Comparison of ENCODE assay signal across 10 cellular contexts in the genomic region with DNA sequence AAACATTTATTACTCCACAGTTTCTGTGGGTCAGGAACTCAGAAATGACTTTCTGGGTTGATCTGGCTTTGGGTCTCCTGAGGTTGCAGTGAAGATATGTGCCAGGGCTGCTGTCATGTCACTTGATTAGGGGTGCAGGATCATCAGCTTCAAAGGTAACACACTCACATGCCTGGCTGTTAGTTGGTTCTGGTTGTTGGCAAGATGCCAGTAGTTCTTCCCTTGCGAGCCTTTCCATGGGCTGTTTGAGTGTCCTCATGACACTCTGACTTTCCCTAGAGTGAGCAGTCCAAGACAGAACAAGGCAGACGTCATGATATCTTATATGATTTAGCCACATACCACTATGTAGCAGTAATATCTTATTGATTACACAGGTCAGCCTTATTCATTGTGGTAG. TPM values are rescaled to one million over a fixed set of nuclear protein-coding genes. Genes with fewer than 3 reads are reported as not detected.
DNase-seq lines count a peak whose midpoint lies in the region; ATAC-seq lines count a peak whose summit lies in the region.
"Had no signal": no experiment of that assay in that cellular context is flagged by ENCODE, and none has a peak within 500 bp of the region (broad histone marks: within the 10 kb centered on the region; RNA-seq: fewer than 3 reads in every experiment).

No MANE protein-coding gene starts in this region.

- peak overlapping the region; percentile 85; the same call in 1 of the 2 replicates for H3K4me3 ChIP-seq in ACC112 (ENCODE audit: low read depth, low read length)
- H3K4me3 ChIP-seq in CD4-positive, alpha-beta memory T cell (ENCODE audit: low read length in 2 of 2) = no peak overlapping the region

- H3K9me3 Mint-ChIP-seq in CD4-positive, alpha-beta memory T cell = peaks cover 0 to 2% (median 0%) of the 10 kb centered on the region in 8 donors
- H3K9me3 Mint-ChIP-seq: T-helper 1 cell treated with Interleukin-12 subunit alpha and Interleukin-12 subunit beta and Interleukin-4 antibody, amounts not matched to agents 30 μg/mL and 1 μg/mL, for 36 hours had no signal

- CTCF ChIA-PET in CD4-positive, alpha-beta memory T cell (lab: Charles Lee; ENCODE audit: partially characterized antibody) = interaction anchor here (0.7 to 2.8 kb wide), 4 partner anchors 11 to 522 kb away, joined by 3 to 15 read pairs (median 8); partner anchors contain the start of gene RNF2

- peaks cover 14 to 40% (median 28%) of the 10 kb centered on the region in 4 donors for H3K4me1 Mint-ChIP-seq in CD4-positive, alpha-beta memory T cell

- H3K27ac ChIP-seq in ACC112 (ENCODE audit: low read depth, low read length) = no peak overlapping the region
- no peak overlapping the region for H3K27ac ChIP-seq in CD4-positive, alpha-beta memory T cell (ENCODE audit: low read depth, low read length)
- H3K27ac ChIP-seq: brain microvascular endothelial cell had no signal

- peaks cover 22% of the 10 kb centered on the region for H3K79me2 ChIP-seq in ACC112 (ENCODE audit: control insufficient read depth, insufficient read depth, low read length, unreplicated experiment)

- intact Hi-C loops in CD4-positive, alpha-beta memory T cell (cut with micrococcal nuclease) = loop anchor here (5.0 kb wide), 2 partner anchors 187 to 352 kb away; partner anchors contain the start of gene NIBAN1
- intact Hi-C loops in posterior vena cava (cut with DNase I) = no loop called here

- peak overlapping the region in 2 of 7 donors; percentile 18 to 99 for H3K27ac Mint-ChIP-seq in CD4-positive, alpha-beta memory T cell

- DNase-seq in CD4-positive, alpha-beta memory T cell = no peak
- DNase-seq in SK-MEL-5 (ENCODE audit: low read depth, low spot score) = peak; percentile 39
- peak; percentile 7 for DNase-seq in foreskin melanocyte
- no peak for DNase-seq in posterior vena cava (ENCODE audit: low spot score)
- no peak for DNase-seq in LoVo (ENCODE audit: low spot score)
- DNase-seq: brain microvascular endothelial cell had no signal

- peaks cover 19% of the 10 kb centered on the region for H3K4me1 ChIP-seq in ACC112 (ENCODE audit: control insufficient read depth, insufficient read depth, low read length, unreplicated experiment)
- peaks cover 26% of the 10 kb centered on the region for H3K4me1 ChIP-seq in CD4-positive, alpha-beta memory T cell (ENCODE audit: insufficient read depth, low read length)

- POLR2A ChIA-PET in CD4-positive, alpha-beta memory T cell (lab: Charles Lee; ENCODE audit: partially characterized antibody) = interaction anchor here (1.2 to 4.7 kb wide), 7 partner anchors 113 to 1216 kb away, joined by 3 to 45 read pairs (median 14); partner anchors contain the start of genes EDEM3, IVNS1ABP, ODR4 and RNF2

- ATAC-seq in HG02870 (IDR thresholded peaks at IDR 0.05; ENCODE audit: unreplicated experiment) = no peak
- no peak for ATAC-seq in HG03354 (IDR thresholded peaks at IDR 0.05; ENCODE audit: poor library complexity, severe bottlenecking, unreplicated experiment)

- no peaks in the 10 kb centered on the region for H3K27me3 Mint-ChIP-seq in CD4-positive, alpha-beta memory T cell

- H3K4me3 Mint-ChIP-seq in CD4-positive, alpha-beta memory T cell = peak overlapping the region in 7 of 8 donors; percentile 20 to 100 (median 54)

- H3K36me3 ChIP-seq in ACC112 (ENCODE audit: insufficient read depth, low read length) = no peaks in the 10 kb centered on the region
- no peaks in the 10 kb centered on the region for H3K36me3 ChIP-seq in CD4-positive, alpha-beta memory T cell (ENCODE audit: insufficient read depth, low read length)
- H3K36me3 ChIP-seq: brain microvascular endothelial cell had no signal

- no peak overlapping the region for H2AFZ ChIP-seq in ACC112 (ENCODE audit: low read length, unreplicated experiment)

- in situ Hi-C loops in SK-MEL-5 (cut with HindIII; ENCODE audit: low pct_unique_long_range_greater_than_20kb, low sequenced_read_pairs) = no loop called here

- no peaks in the 10 kb centered on the region for H3K27me3 ChIP-seq in ACC112 (ENCODE audit: insufficient read depth, low read length)
- H3K27me3 ChIP-seq in CD4-positive, alpha-beta memory T cell (ENCODE audit: insufficient read depth, low read length) = no peaks in the 10 kb centered on the region
- H3K27me3 ChIP-seq: brain microvascular endothelial cell had no signal

- peaks cover 13 to 27% of the 10 kb centered on the region in 2 donors for H3K36me3 Mint-ChIP-seq in CD4-positive, alpha-beta memory T cell

- H3K9me3 ChIP-seq in CD4-positive, alpha-beta memory T cell (ENCODE audit: control insufficient read depth in 1 of 2, low read length in 2 of 2) = no peaks in the 10 kb centered on the region

RNA-seq across cellular contexts. Expression of gene SWT1, which starts 1.8 kb away (rescaled TPM):
- 10 to 100 TPM in 1 of 2 experiments, 1 to 10 TPM in 1; 9.7 to 10.6 TPM for total RNA-seq in CD4-positive, alpha-beta memory T cell
- polyA plus RNA-seq in CD4-positive, alpha-beta memory T cell = 1 to 10 TPM; 5.8 to 6.0 TPM
- 8.6 and 9.7 TPM in 2 replicates for total RNA-seq in SK-MEL-5 (2014; rRNA removed; shearing (Covaris generic))
- 2.6 and 5.1 TPM in 2 replicates for polyA plus RNA-seq in SK-MEL-5 (2015; cell fraction: cytosol; rRNA removed)
- 12.6 and 16.9 TPM in 2 replicates for polyA plus RNA-seq in SK-MEL-5 (2015; cell fraction: nucleus; rRNA removed)
- total RNA-seq in posterior vena cava = 1 to 10 TPM; 6.6 to 7.7 TPM

RNA-seq across cellular contexts. Expression of gene TRMT1L, which starts 2.1 kb away (rescaled TPM):
- 10 to 100 TPM; 31.7 to 33.9 TPM for total RNA-seq in CD4-positive, alpha-beta memory T cell
- polyA plus RNA-seq in CD4-positive, alpha-beta memory T cell = 10 to 100 TPM in 1 of 2 donors, 1 to 10 TPM in 1; 7.1 to 23.1 TPM
- 23.3 and 28.2 TPM in 2 replicates for total RNA-seq in SK-MEL-5 (2014; rRNA removed; shearing (Covaris generic))
- 15.5 and 25.8 TPM in 2 replicates for polyA plus RNA-seq in SK-MEL-5 (2015; cell fraction: cytosol; rRNA removed)
- polyA plus RNA-seq in SK-MEL-5 (2015; cell fraction: nucleus; rRNA removed) = 15.4 and 18.5 TPM in 2 replicates
- total RNA-seq in posterior vena cava = 10 to 100 TPM; 12.5 to 16.9 TPM

Comparison
In these comparisons a context has a peak if more than half of its experiments do, and no peak if none do; other contexts are left out.
1. DNase-seq: peak in SK-MEL-5 (single experiment) and foreskin melanocyte (single experiment); none in CD4-positive, alpha-beta memory T cell (0 of 5), posterior vena cava (single experiment) and LoVo (single experiment).